In genomic region chr15:101251830-101252820, GRCh38 we compare ENCODE assay signal across 8 cellular contexts. TPM values are rescaled to one million over a fixed set of nuclear protein-coding genes. Genes with fewer than 3 reads are reported as not detected.
DNase-seq lines count a peak whose midpoint lies in the region; ATAC-seq and TF ChIP-seq lines count a peak whose summit lies in the region.

TSS of gene CHSY1 (minus strand) at chr15:101252048. CDS start at chr15:101251456, 592 bp downstream.

- H3K27me3 Mint-ChIP-seq in T-helper 1 cell treated with Interleukin-12 subunit alpha and Interleukin-12 subunit beta and Interleukin-4 antibody, amounts not matched to agents 30 μg/mL and 1 μg/mL, for 36 hours (ENCODE audit: low read depth), result no peaks in the 10 kb centered on the region

- H3K4me3 Mint-ChIP-seq in T-helper 1 cell treated with Interleukin-12 subunit alpha and Interleukin-12 subunit beta and Interleukin-4 antibody, amounts not matched to agents 30 μg/mL and 1 μg/mL, for 36 hours, result peak within 1 kb of the TSS; percentile 96

- peak within 1 kb of the TSS; percentile 94 for H3K27ac Mint-ChIP-seq in T-helper 1 cell treated with Interleukin-12 subunit alpha and Interleukin-12 subunit beta and Interleukin-4 antibody, amounts not matched to agents 30 μg/mL and 1 μg/mL, for 36 hours

- H3K27ac ChIP-seq in left ventricle myocardium inferior (replicated peaks), result peak within 1 kb of the TSS; percentile 97
- H3K27ac ChIP-seq in psoas muscle, result peak within 1 kb of the TSS; percentile 84
- H3K27ac ChIP-seq in urinary bladder (ENCODE audit: low read depth), result peak within 1 kb of the TSS; percentile 86

- peak; percentile 57 for ATAC-seq in HG02571 (IDR thresholded peaks at IDR 0.05; ENCODE audit: unreplicated experiment)
- peak; percentile 90 to 94 (median 92) for ATAC-seq in psoas muscle

- intact Hi-C loops in left ventricle myocardium inferior (cut with micrococcal nuclease) (no loop called here), psoas muscle (cut with DNase I) (loop anchor here (5.0 to 10.0 kb wide), 3 partner anchors 65 to 327 kb away; no protein-coding TSS in a partner anchor)

- peak; percentile 87 for TF ChIP-seq POLR2A in NB4 (IDR thresholded peaks at IDR 0.05; ENCODE audit: extremely low read depth, insufficient read length)

- peak; percentile 39; the same call in 1 of the 2 replicates for TF ChIP-seq CTCF in GM12874 (IDR thresholded peaks at IDR 0.05; ENCODE audit: insufficient read depth, low read depth, low read length)
- no peak for TF ChIP-seq CTCF in NB4 (IDR thresholded peaks at IDR 0.05; ENCODE audit: low read depth, low read length)
- TF ChIP-seq CTCF in left ventricle myocardium inferior (IDR thresholded peaks at IDR 0.05; ENCODE audit: borderline replicate concordance), result peak; percentile 41
- peak; percentile 22 for TF ChIP-seq CTCF in psoas muscle (IDR thresholded peaks at IDR 0.05)

- H3K9me3 ChIP-seq in left ventricle myocardium inferior (replicated peaks) (no peaks in the 10 kb centered on the region), psoas muscle (no peaks in the 10 kb centered on the region)

- H3K27me3 ChIP-seq in left ventricle myocardium inferior (ENCODE audit: low read depth) (no peaks in the 10 kb centered on the region), psoas muscle (ENCODE audit: insufficient read depth in 3 of 3, low read length in 2 of 3) (no peaks in the 10 kb centered on the region)

- DNase-seq in NB4 (ENCODE audit: low read depth), result peak; percentile 96
- peak; percentile 91 for DNase-seq in amniotic stem cell (lab: John Stamatoyannopoulos, UW)
- DNase-seq in left ventricle myocardium inferior, result peak; percentile 94
- peak; percentile 96 to 97 for DNase-seq in psoas muscle

- peaks cover 13% of the 10 kb centered on the region for H3K36me3 Mint-ChIP-seq in T-helper 1 cell treated with Interleukin-12 subunit alpha and Interleukin-12 subunit beta and Interleukin-4 antibody, amounts not matched to agents 30 μg/mL and 1 μg/mL, for 36 hours (ENCODE audit: low read depth)

- H3K4me1 ChIP-seq in left ventricle myocardium inferior (peaks cover 67% of the 10 kb centered on the region), psoas muscle (peaks cover 34% of the 10 kb centered on the region), urinary bladder (ENCODE audit: insufficient read depth) (no peaks in the 10 kb centered on the region)

- peaks cover 54% of the 10 kb centered on the region for H3K4me1 Mint-ChIP-seq in T-helper 1 cell treated with Interleukin-12 subunit alpha and Interleukin-12 subunit beta and Interleukin-4 antibody, amounts not matched to agents 30 μg/mL and 1 μg/mL, for 36 hours (ENCODE audit: low read depth)

- H3K36me3 ChIP-seq in left ventricle myocardium inferior (peaks cover 3% of the 10 kb centered on the region), psoas muscle (ENCODE audit: insufficient read depth in 1 of 2, low read depth in 1 of 2) (no peaks in the 10 kb centered on the region), urinary bladder (ENCODE audit: insufficient read depth) (no peaks in the 10 kb centered on the region)

- WGBS in psoas muscle, 3 donors, result 1% methylated on average over 72 to 108 of the region's 108 CpGs
- under 1% methylated on average over 108 of the region's 108 CpGs for WGBS in urinary bladder

- peak within 1 kb of the TSS; percentile 83 for H3K4me3 ChIP-seq in NB4 (ENCODE audit: low read depth, low read length)
- peak within 1 kb of the TSS; percentile 89 for H3K4me3 ChIP-seq in left ventricle myocardium inferior
- H3K4me3 ChIP-seq in psoas muscle, result peak within 1 kb of the TSS; percentile 75
- H3K4me3 ChIP-seq in urinary bladder (ENCODE audit: low read depth, low read length), result peak within 1 kb of the TSS; percentile 94

- no peaks in the 10 kb centered on the region for H3K9me3 Mint-ChIP-seq in T-helper 1 cell treated with Interleukin-12 subunit alpha and Interleukin-12 subunit beta and Interleukin-4 antibody, amounts not matched to agents 30 μg/mL and 1 μg/mL, for 36 hours

RNA-seq across cellular contexts. Expression of gene CHSY1, which starts in this region (rescaled TPM):
- total RNA-seq in left ventricle myocardium inferior (15.1 TPM), psoas muscle (10 to 100 TPM in 2 of 4 donors, 1 to 10 TPM in 2; 6.7 to 11.4 (median 8.5) TPM), urinary bladder (42.6 TPM)
- polyA plus RNA-seq in psoas muscle (1 to 10 TPM; 2.9 to 5.0 (median 4.4) TPM), urinary bladder (18.7 TPM)

Comparison
In these comparisons a context has a peak if more than half of its experiments do, and no peak if none do; other contexts are left out.
1. Peak in every context shown above with its lines: DNase-seq, ATAC-seq, H3K4me3 ChIP-seq and H3K27ac ChIP-seq.